In genomic region chr12:113407931-113408585, GRCh38 we compare ENCODE assay signal across 19 cellular contexts. TPM values are rescaled to one million over a fixed set of nuclear protein-coding genes. Genes with fewer than 3 reads are reported as not detected.
DNase-seq lines count a peak whose midpoint lies in the region; ATAC-seq and TF ChIP-seq lines count a peak whose summit lies in the region.
"Had no signal": no experiment of that assay in that cellular context is flagged by ENCODE, and none has a peak within 500 bp of the region (broad histone marks: within the 10 kb centered on the region; RNA-seq: fewer than 3 reads in every experiment).

No MANE protein-coding gene starts in this region.

- no peaks in the 10 kb centered on the region for H3K9me3 ChIP-seq in endodermal cell (ENCODE audit: control insufficient read depth, low read length)
- H3K9me3 ChIP-seq in Peyer's patch: no peaks in the 10 kb centered on the region
- H3K9me3 ChIP-seq: SJSA1 had no signal

- no peak overlapping the region for H3K9ac ChIP-seq in endodermal cell (ENCODE audit: extremely low read depth, low read length, poor library complexity, severe bottlenecking)

- 88 to 93% methylated on average over 5 to 6 of the region's 6 CpGs for WGBS in endodermal cell (ENCODE audit: insufficient coverage in 1 of 2, insufficient read length in 1 of 2), 2 experiments

- no peak for TF ChIP-seq POLR2A in Peyer's patch (IDR thresholded peaks at IDR 0.05)

- no peak for ATAC-seq in stimulated activated memory B cell treated with anti-CD40 and anti-IgM and Interleukin-4, amounts not matched to agents 10 μg/mL and 1 μg/mL and 100 μg/mL, for 72 hours
- ATAC-seq: CD8-positive, alpha-beta T cell had no signal

- DNase-seq in ELR (ENCODE audit: low read depth) (peak; percentile 37), OCI-M1 (lab: John Stamatoyannopoulos, UW) (peak; percentile 53), endodermal cell (peak; percentile 36), non-pigmented ciliary epithelial cell (ENCODE audit: low read depth) (peak; percentile 8), SKM-1 (lab: John Stamatoyannopoulos, UW; ENCODE audit: unreplicated experiment) (no peak), Peyer's patch (no peak)
- DNase-seq in stimulated activated naive CD4-positive, alpha-beta T cell (lab: John Stamatoyannopoulos, UW): no peak
- DNase-seq: activated CD4-positive, CD25-positive, alpha-beta regulatory T cell treated with anti-CD3 and anti-CD28 coated beads, Interleukin-2, amount 50 U/mL, for 72 hours; activated T-cell treated with anti-CD3 and anti-CD28 coated beads for 4 hours; CD8-positive, alpha-beta T cell; midbrain; NCI-H1930; NCI-H774; stimulated activated CD4-positive, alpha-beta T cell treated with anti-CD3 and anti-CD28 coated beads, Interleukin-2, amount 100 ng/mL, for 48 hours; stimulated activated naive CD4-positive, alpha-beta T cell treated with Interleukin-2 at 50 U/mL for 16 hours had no signal

- no peak overlapping the region for H3K27ac ChIP-seq in endodermal cell (ENCODE audit: low read depth, low read length)
- no peak overlapping the region for H3K27ac ChIP-seq in Peyer's patch
- H3K27ac ChIP-seq: SJSA1 had no signal

- H3K27me3 Mint-ChIP-seq in endodermal cell (ENCODE audit: insufficient read depth): no peaks in the 10 kb centered on the region
- H3K27me3 Mint-ChIP-seq in stimulated activated memory B cell treated with anti-CD40 and anti-IgM and Interleukin-4, amounts not matched to agents 10 μg/mL and 1 μg/mL and 100 μg/mL, for 72 hours: peaks cover 36% of the 10 kb centered on the region

- H3K4me1 Mint-ChIP-seq in endodermal cell: peaks cover 7% of the 10 kb centered on the region
- peaks cover 7% of the 10 kb centered on the region for H3K4me1 Mint-ChIP-seq in stimulated activated memory B cell treated with anti-CD40 and anti-IgM and Interleukin-4, amounts not matched to agents 10 μg/mL and 1 μg/mL and 100 μg/mL, for 72 hours

- H3K4me3 ChIP-seq in endodermal cell (ENCODE audit: low read length) (no peak overlapping the region), Peyer's patch (no peak overlapping the region)
- H3K4me3 ChIP-seq: SJSA1 had no signal

- H3K9me3 Mint-ChIP-seq in endodermal cell: no peaks in the 10 kb centered on the region
- H3K9me3 Mint-ChIP-seq in stimulated activated memory B cell treated with anti-CD40 and anti-IgM and Interleukin-4, amounts not matched to agents 10 μg/mL and 1 μg/mL and 100 μg/mL, for 72 hours: no peaks in the 10 kb centered on the region
- H3K9me3 Mint-ChIP-seq: CD8-positive, alpha-beta T cell had no signal

- no peak for TF ChIP-seq CTCF in endodermal cell (conservative IDR thresholded peaks at IDR 0.05)
- TF ChIP-seq CTCF in Peyer's patch (IDR thresholded peaks at IDR 0.05): no peak

- no peaks in the 10 kb centered on the region for H3K36me3 ChIP-seq in endodermal cell (ENCODE audit: control insufficient read depth, insufficient read depth, low read length)
- H3K36me3 ChIP-seq in Peyer's patch: no peaks in the 10 kb centered on the region
- H3K36me3 ChIP-seq: SJSA1 had no signal

- H3K27ac Mint-ChIP-seq in endodermal cell: no peak overlapping the region
- no peak overlapping the region for H3K27ac Mint-ChIP-seq in stimulated activated memory B cell treated with anti-CD40 and anti-IgM and Interleukin-4, amounts not matched to agents 10 μg/mL and 1 μg/mL and 100 μg/mL, for 72 hours
- H3K27ac Mint-ChIP-seq: CD8-positive, alpha-beta T cell; IgD-negative memory B cell had no signal

- H3K27me3 ChIP-seq in endodermal cell (ENCODE audit: control insufficient read depth, insufficient read depth, low read length, poor library complexity, severe bottlenecking): no peaks in the 10 kb centered on the region
- no peaks in the 10 kb centered on the region for H3K27me3 ChIP-seq in Peyer's patch
- H3K27me3 ChIP-seq: SJSA1 had no signal

- no peaks in the 10 kb centered on the region for H3K36me3 Mint-ChIP-seq in endodermal cell (ENCODE audit: low read depth)
- H3K36me3 Mint-ChIP-seq in stimulated activated memory B cell treated with anti-CD40 and anti-IgM and Interleukin-4, amounts not matched to agents 10 μg/mL and 1 μg/mL and 100 μg/mL, for 72 hours: no peaks in the 10 kb centered on the region
- H3K36me3 Mint-ChIP-seq: CD8-positive, alpha-beta T cell; IgD-negative memory B cell had no signal

- H3K4me3 Mint-ChIP-seq in endodermal cell: no peak overlapping the region
- no peak overlapping the region for H3K4me3 Mint-ChIP-seq in stimulated activated memory B cell treated with anti-CD40 and anti-IgM and Interleukin-4, amounts not matched to agents 10 μg/mL and 1 μg/mL and 100 μg/mL, for 72 hours
- H3K4me3 Mint-ChIP-seq: CD8-positive, alpha-beta T cell; IgD-negative memory B cell had no signal

- H3K4me1 ChIP-seq in endodermal cell (ENCODE audit: control insufficient read depth, insufficient read depth, low read length) (no peaks in the 10 kb centered on the region), Peyer's patch (no peaks in the 10 kb centered on the region)
- H3K4me1 ChIP-seq: SJSA1 had no signal

RNA-seq across cellular contexts. Expression of gene SDS, which starts 4.4 kb away (rescaled TPM):
- total RNA-seq in endodermal cell (not detected), Peyer's patch (not detected)
- polyA plus RNA-seq in endodermal cell (2013, experiment 1 of 2): not detected
- not detected for polyA plus RNA-seq in endodermal cell (2013, experiment 2 of 2)
- total RNA-seq: CD8-positive, alpha-beta T cell; pulmonary artery endothelial cell; SJSA1 had no signal
- polyA plus RNA-seq: IgD-negative memory B cell had no signal

RNA-seq across cellular contexts. Expression of gene SDSL, which starts 14.1 kb away (rescaled TPM):
- total RNA-seq in endodermal cell (1 to 10 TPM; 2.4 to 5.7 TPM), Peyer's patch (10 to 100 TPM in 3 of 4 donors, 1 to 10 TPM in 1; 7.5 to 21.5 (median 11.4) TPM)
- 3.9 TPM for polyA plus RNA-seq in endodermal cell (2013, experiment 1 of 2)
- 6.6 TPM for polyA plus RNA-seq in endodermal cell (2013, experiment 2 of 2)
- total RNA-seq: CD8-positive, alpha-beta T cell had no signal

RNA-seq across cellular contexts. Expression of gene PLBD2, which starts 49.7 kb away (rescaled TPM):
- total RNA-seq in endodermal cell: 10 to 100 TPM; 19.6 to 27.6 TPM
- 25.2 TPM for polyA plus RNA-seq in endodermal cell (2013, experiment 1 of 2)
- 24.0 TPM for polyA plus RNA-seq in endodermal cell (2013, experiment 2 of 2)
- 10 to 100 TPM; 17.0 to 32.4 (median 24.1) TPM for total RNA-seq in Peyer's patch

Comparison
In these comparisons a context has a peak if more than half of its experiments do, and no peak if none do; other contexts are left out.
1. DNase-seq: peak in ELR (single experiment), OCI-M1 (single experiment), endodermal cell (single experiment) and non-pigmented ciliary epithelial cell (single experiment); none in stimulated activated naive CD4-positive, alpha-beta T cell (0 of 6), SKM-1 (single experiment) and Peyer's patch (0 of 3).